Comparison of ENCODE assay signal across 1 cellular context in the genomic region with DNA sequence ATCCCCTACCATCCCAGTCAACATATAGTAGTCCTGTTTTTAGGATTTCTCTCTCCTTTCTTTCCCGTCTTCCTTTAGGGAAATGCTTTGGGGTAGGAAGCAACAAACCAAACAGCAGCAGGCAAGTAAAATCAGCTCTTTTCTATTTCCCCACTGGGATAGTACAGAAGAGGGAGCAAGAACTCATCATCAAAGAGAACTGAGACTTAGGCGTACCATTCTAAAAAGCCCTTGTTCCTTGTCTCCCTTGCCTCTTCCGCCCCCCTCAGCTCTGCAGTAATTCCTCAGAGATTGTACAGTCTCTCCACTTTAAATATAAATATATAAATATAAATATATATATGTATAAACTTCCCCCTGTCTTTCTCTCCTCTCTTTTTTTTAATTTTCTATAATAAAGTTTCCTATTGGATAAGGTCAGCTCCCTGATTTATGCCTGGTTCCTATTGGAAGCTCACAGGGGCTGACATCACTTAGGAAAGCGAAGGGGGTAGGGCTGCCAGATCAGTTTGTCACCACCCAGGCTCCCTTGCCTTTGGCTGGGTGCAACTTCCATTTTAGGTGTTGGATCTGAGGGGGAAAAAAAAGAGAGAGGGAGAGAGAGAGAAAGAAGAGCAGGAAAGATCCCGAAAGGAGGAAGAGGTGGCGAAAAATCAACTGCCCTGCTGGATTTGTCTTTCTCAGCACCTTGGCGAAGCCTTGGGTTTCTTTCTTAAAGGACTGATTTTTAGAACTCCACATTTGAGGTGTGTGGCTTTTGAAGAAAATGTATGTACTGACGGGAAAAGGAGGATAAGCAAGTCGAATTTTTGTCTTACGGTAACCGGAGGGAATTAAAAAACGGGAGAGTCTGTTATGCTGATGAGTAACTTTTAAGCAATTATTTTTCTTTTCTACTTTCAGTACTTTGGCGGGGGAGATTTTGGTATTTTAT.
TF ChIP-seq lines count a peak whose summit lies in the region.

CTNND1 (plus strand) TSS at position 502 of the 934 bp plus-strand sequence. CDS start 29,677 bp downstream, outside the sequence.

TF ChIP-seq in K562, 482 proteins besides CTCF, POLR2A, EP300 and RAD21 (continued from another document and continues in another):
- TF ChIP-seq PRDM10 (IDR thresholded peaks at IDR 0.05; ENCODE audit: partially characterized antibody) (peak; percentile 80), LEF1 (IDR thresholded peaks at IDR 0.05) (peak; percentile 56; the same call in 1 of the 2 replicates), ZNF699 (CRISPR knock-in tag; IDR thresholded peaks at IDR 0.05; ENCODE audit: insufficient replicate concordance) (no peak), ZNF407 (IDR thresholded peaks at IDR 0.05; ENCODE audit: low read depth) (no peak), PCBP1 (IDR thresholded peaks at IDR 0.05; ENCODE audit: low read depth, low read length, poor library complexity, severe bottlenecking) (no peak), MCM2 (IDR thresholded peaks at IDR 0.05; ENCODE audit: low read depth) (no peak), HDAC1 (IDR thresholded peaks at IDR 0.05) (peak in 1 of 2 experiments; percentile 70; a peak in 1 of 4 replicates), E2F3 (CRISPR knock-in tag; IDR thresholded peaks at IDR 0.05) (no peak), SNRNP70 (optimal IDR thresholded peaks at IDR 0.05; ENCODE audit: low read depth, low read length) (no peak), C11orf30 (IDR thresholded peaks at IDR 0.05; ENCODE audit: low read depth) (peak; percentile 53; the same call in 1 of the 2 replicates), YBX1 (IDR thresholded peaks at IDR 0.05) (no peak), ATF2 (CRISPR knock-in tag; IDR thresholded peaks at IDR 0.05) (no peak), HMG20A (CRISPR knock-in tag; conservative IDR thresholded peaks at IDR 0.05) (no peak), SETDB1 (IDR thresholded peaks at IDR 0.05; ENCODE audit: low read length) (no peak), KAT8 (IDR thresholded peaks at IDR 0.05; ENCODE audit: low read depth) (peak; percentile 90), MAZ (CRISPR knock-in tag; conservative IDR thresholded peaks at IDR 0.05 in 1 of 2, IDR thresholded peaks at IDR 0.05 in 1 of 2) (peak in 1 of 2 experiments; percentile 45; a peak in 1 of 4 replicates), ILF3 (IDR thresholded peaks at IDR 0.05; ENCODE audit: borderline replicate concordance) (no peak), ATF4 (CRISPR knock-in tag; IDR thresholded peaks at IDR 0.05) (no peak), YY1 (IDR thresholded peaks at IDR 0.05; ENCODE audit: borderline replicate concordance in 1 of 3, control insufficient read depth in 1 of 3, extremely low read depth in 1 of 3, insufficient read depth in 3 of 3, insufficient read length in 1 of 3, insufficient replicate concordance in 2 of 3, low read depth in 1 of 3, low read length in 2 of 3) (peak; percentile 28 to 93 (median 74)), CREB1 (IDR thresholded peaks at IDR 0.05) (peak; percentile 34; the same call in 1 of the 2 replicates), CREB1 (CRISPR knock-in tag; IDR thresholded peaks at IDR 0.05) (no peak), PML (IDR thresholded peaks at IDR 0.05; ENCODE audit: low read length) (peak; percentile 90), ZNF134 (CRISPR knock-in tag; conservative IDR thresholded peaks at IDR 0.05) (no peak), ZNF316 (IDR thresholded peaks at IDR 0.05) (peak; percentile 79), HLTF (IDR thresholded peaks at IDR 0.05) (0 out of 2 replicates have a peak, but pooled peaks have one; percentile 28), ZNF778 (CRISPR knock-in tag; IDR thresholded peaks at IDR 0.05) (no peak), CHD2 (IDR thresholded peaks at IDR 0.05; ENCODE audit: low read depth, low read length) (peak; percentile 69), CREB5 (CRISPR knock-in tag; IDR thresholded peaks at IDR 0.05) (no peak), SMAD4 (CRISPR knock-in tag; conservative IDR thresholded peaks at IDR 0.05) (no peak)
- TF ChIP-seq, protein P1, sequence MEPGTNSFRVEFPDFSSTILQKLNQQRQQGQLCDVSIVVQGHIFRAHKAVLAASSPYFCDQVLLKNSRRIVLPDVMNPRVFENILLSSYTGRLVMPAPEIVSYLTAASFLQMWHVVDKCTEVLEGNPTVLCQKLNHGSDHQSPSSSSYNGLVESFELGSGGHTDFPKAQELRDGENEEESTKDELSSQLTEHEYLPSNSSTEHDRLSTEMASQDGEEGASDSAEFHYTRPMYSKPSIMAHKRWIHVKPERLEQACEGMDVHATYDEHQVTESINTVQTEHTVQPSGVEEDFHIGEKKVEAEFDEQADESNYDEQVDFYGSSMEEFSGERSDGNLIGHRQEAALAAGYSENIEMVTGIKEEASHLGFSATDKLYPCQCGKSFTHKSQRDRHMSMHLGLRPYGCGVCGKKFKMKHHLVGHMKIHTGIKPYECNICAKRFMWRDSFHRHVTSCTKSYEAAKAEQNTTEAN (CRISPR knock-in tag; IDR thresholded peaks at IDR 0.05): no peak
- TF ChIP-seq, protein P2, sequence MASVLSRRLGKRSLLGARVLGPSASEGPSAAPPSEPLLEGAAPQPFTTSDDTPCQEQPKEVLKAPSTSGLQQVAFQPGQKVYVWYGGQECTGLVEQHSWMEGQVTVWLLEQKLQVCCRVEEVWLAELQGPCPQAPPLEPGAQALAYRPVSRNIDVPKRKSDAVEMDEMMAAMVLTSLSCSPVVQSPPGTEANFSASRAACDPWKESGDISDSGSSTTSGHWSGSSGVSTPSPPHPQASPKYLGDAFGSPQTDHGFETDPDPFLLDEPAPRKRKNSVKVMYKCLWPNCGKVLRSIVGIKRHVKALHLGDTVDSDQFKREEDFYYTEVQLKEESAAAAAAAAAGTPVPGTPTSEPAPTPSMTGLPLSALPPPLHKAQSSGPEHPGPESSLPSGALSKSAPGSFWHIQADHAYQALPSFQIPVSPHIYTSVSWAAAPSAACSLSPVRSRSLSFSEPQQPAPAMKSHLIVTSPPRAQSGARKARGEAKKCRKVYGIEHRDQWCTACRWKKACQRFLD (CRISPR knock-in tag; IDR thresholded peaks at IDR 0.05): no peak
- TF ChIP-seq, protein P3, sequence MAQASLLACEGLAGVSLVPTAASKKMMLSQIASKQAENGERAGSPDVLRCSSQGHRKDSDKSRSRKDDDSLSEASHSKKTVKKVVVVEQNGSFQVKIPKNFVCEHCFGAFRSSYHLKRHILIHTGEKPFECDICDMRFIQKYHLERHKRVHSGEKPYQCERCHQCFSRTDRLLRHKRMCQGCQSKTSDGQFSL (CRISPR knock-in tag; IDR thresholded peaks at IDR 0.05): no peak
- TF ChIP-seq, protein P3 (tag; IDR thresholded peaks at IDR 0.05): no peak; a peak in 1 of 4 replicates
